14 cellular contexts compared by ENCODE assay signal in genomic region chr9:89961616-89962341, GRCh38.
DNase-seq lines count a peak whose midpoint lies in the region; ATAC-seq and FAIRE-seq lines count a peak whose summit lies in the region.
"Had no signal": no experiment of that assay in that cellular context is flagged by ENCODE, and none has a peak within 500 bp of the region (broad histone marks: within the 10 kb centered on the region; RNA-seq: fewer than 3 reads in every experiment).

No MANE protein-coding gene starts in this region.

- no peaks in the 10 kb centered on the region for H3K27me3 Mint-ChIP-seq in central memory CD8-positive, alpha-beta T cell
- H3K27me3 Mint-ChIP-seq in naive thymus-derived CD8-positive, alpha-beta T cell = peaks cover 0 to 5% (median 0%) of the 10 kb centered on the region in 5 donors

- POLR2A ChIA-PET in naive thymus-derived CD8-positive, alpha-beta T cell (lab: Charles Lee) = no interaction called here

- H3K9me3 Mint-ChIP-seq in central memory CD8-positive, alpha-beta T cell = no peaks in the 10 kb centered on the region
- no peaks in the 10 kb centered on the region for H3K9me3 Mint-ChIP-seq in naive thymus-derived CD8-positive, alpha-beta T cell

- H3K36me3 Mint-ChIP-seq in central memory CD8-positive, alpha-beta T cell (ENCODE audit: insufficient read depth) = no peaks in the 10 kb centered on the region
- H3K36me3 Mint-ChIP-seq in naive thymus-derived CD8-positive, alpha-beta T cell = no peaks in the 10 kb centered on the region

- peak overlapping the region; percentile 3 for H3K4me3 Mint-ChIP-seq in central memory CD8-positive, alpha-beta T cell
- peak overlapping the region in 9 of 10 donors; percentile 40 to 75 (median 65) for H3K4me3 Mint-ChIP-seq in naive thymus-derived CD8-positive, alpha-beta T cell

- no peak for FAIRE-seq in urothelium cell line (lab: Jason Lieb, UNC)
- FAIRE-seq: GM18507, pancreas had no signal

- no peak overlapping the region for H3K27ac Mint-ChIP-seq in central memory CD8-positive, alpha-beta T cell (ENCODE audit: low read depth)
- peak overlapping the region in 9 of 10 donors; percentile 33 to 91 (median 67) for H3K27ac Mint-ChIP-seq in naive thymus-derived CD8-positive, alpha-beta T cell

- peaks cover 10% of the 10 kb centered on the region for H3K4me1 Mint-ChIP-seq in central memory CD8-positive, alpha-beta T cell
- peaks cover 10 to 17% (median 16%) of the 10 kb centered on the region in 4 donors for H3K4me1 Mint-ChIP-seq in naive thymus-derived CD8-positive, alpha-beta T cell

- DNase-seq in AG20443 (ENCODE audit: low spot score) (peak; percentile 52), M059J (ENCODE audit: low read depth) (peak; percentile 27), urothelium cell line (ENCODE audit: low spot score) (no peak), NCI-H128 (lab: John Stamatoyannopoulos, UW; ENCODE audit: unreplicated experiment) (no peak)
- no peak for DNase-seq in central memory CD8-positive, alpha-beta T cell (ENCODE audit: low spot score in 2 of 2)
- peak in 3 of 10 donors; percentile 16 for DNase-seq in naive thymus-derived CD8-positive, alpha-beta T cell
- DNase-seq: activated CD4-positive, alpha-beta T cell treated with anti-CD3 and anti-CD28 coated beads for 48 hours; Calu3; cerebellar nuclear complex; NCI-H146; pancreas had no signal

- no peak for ATAC-seq in central memory CD8-positive, alpha-beta T cell (replicated peaks; ENCODE audit: extremely low read depth, poor library complexity, severe bottlenecking)
- no peak for ATAC-seq in naive thymus-derived CD8-positive, alpha-beta T cell
- ATAC-seq in HG02623 (IDR thresholded peaks at IDR 0.05; ENCODE audit: unreplicated experiment) (no peak), HG03025 (IDR thresholded peaks at IDR 0.05; ENCODE audit: low FRiP score, unreplicated experiment) (no peak)

Comparison
In these comparisons a context has a peak if more than half of its experiments do, and no peak if none do; other contexts are left out.
1. DNase-seq: peak in AG20443 (single experiment) and M059J (single experiment); none in central memory CD8-positive, alpha-beta T cell (0 of 2), urothelium cell line (single experiment) and NCI-H128 (single experiment).